In genomic region chr12:130945793-130946492, GRCh38 we compare ENCODE assay signal across 18 cellular contexts. TPM values are rescaled to one million over a fixed set of nuclear protein-coding genes. Genes with fewer than 3 reads are reported as not detected.
DNase-seq lines count a peak whose midpoint lies in the region; ATAC-seq and TF ChIP-seq lines count a peak whose summit lies in the region.
"Had no signal": no experiment of that assay in that cellular context is flagged by ENCODE, and none has a peak within 500 bp of the region (broad histone marks: within the 10 kb centered on the region; RNA-seq: fewer than 3 reads in every experiment).

No MANE protein-coding gene starts in this region.

- no peak overlapping the region for H3K27ac Mint-ChIP-seq in Caco-2 (ENCODE audit: unreplicated experiment)
- H3K27ac Mint-ChIP-seq: activated B cell treated with CpG ODN at 0.5 μM for 24 hours; activated T-helper 2 cell treated with anti-CD3 and anti-CD28 coated beads, Interferon-gamma antibody, Interleukin-2, Interleukin-4, amounts not matched to agents 10 μg/mL and 5 μg/mL and 100 μg/mL, durations not matched to agents 14 hours and 24 hours and 36 hours; nephron; stimulated activated naive B cell treated with anti-CD40 and anti-IgM and Interleukin-4, amounts not matched to agents 10 μg/mL and 1 μg/mL and 100 μg/mL, for 72 hours had no signal

- in situ Hi-C loops in gastrocnemius medialis (cut with MboI; ENCODE audit: low sequenced_read_pairs in 4 of 4), result no loop called here
- in situ Hi-C loops in GM13977 (cut with MboI; ENCODE audit: low pct_unique_long_range_greater_than_20kb, low sequenced_read_pairs, unreplicated experiment), result no loop called here

- CTCF ChIA-PET in Caco-2 (lab: Charles Lee), result no interaction called here

- DNase-seq in AG10803 (ENCODE audit: low read depth) (peak; percentile 84), ecto neural progenitor cell (ENCODE audit: low spot score) (peak; percentile 32), left ventricle myocardium superior (no peak), gastrocnemius medialis (peak in 1 of 2 donors; percentile 42), GM13977 (ENCODE audit: low spot score) (no peak), UCSD-AML1 (lab: John Stamatoyannopoulos, UW; ENCODE audit: unreplicated experiment) (no peak), Caco-2 (no peak)
- DNase-seq: activated B cell treated with CpG ODN at 0.5 μM for 24 hours; central memory CD4-positive, alpha-beta T cell; effector memory CD4-positive, alpha-beta T cell; NCI-H1930; NCI-H524; SHP77 treated with DMSO at 0.1 percent for 48 hours; stimulated activated naive B cell treated with anti-CD40 and anti-IgM and Interleukin-4, amounts not matched to agents 10 μg/mL and 1 μg/mL and 100 μg/mL, for 72 hours had no signal

- H3K4me1 ChIP-seq in gastrocnemius medialis (no peaks in the 10 kb centered on the region), Caco-2 (no peaks in the 10 kb centered on the region)
- H3K4me1 ChIP-seq: prostate gland had no signal

- no peak overlapping the region for H3K4me3 Mint-ChIP-seq in Caco-2 (ENCODE audit: unreplicated experiment)
- H3K4me3 Mint-ChIP-seq: activated B cell treated with CpG ODN at 0.5 μM for 24 hours; nephron; stimulated activated naive B cell treated with anti-CD40 and anti-IgM and Interleukin-4, amounts not matched to agents 10 μg/mL and 1 μg/mL and 100 μg/mL, for 72 hours had no signal

- no peak for TF ChIP-seq POLR2A in gastrocnemius medialis (IDR thresholded peaks at IDR 0.05)

- H3K36me3 ChIP-seq in gastrocnemius medialis, result no peaks in the 10 kb centered on the region
- no peaks in the 10 kb centered on the region for H3K36me3 ChIP-seq in Caco-2 (ENCODE audit: control insufficient read depth, insufficient read depth, low read length)
- H3K36me3 ChIP-seq: prostate gland had no signal

- H3K36me3 Mint-ChIP-seq in Caco-2 (ENCODE audit: insufficient read depth, unreplicated experiment), result no peaks in the 10 kb centered on the region

- H3K9me3 Mint-ChIP-seq in Caco-2 (ENCODE audit: unreplicated experiment), result peaks cover 19% of the 10 kb centered on the region

- peaks cover 12% of the 10 kb centered on the region for H3K27me3 Mint-ChIP-seq in Caco-2 (ENCODE audit: insufficient read depth, unreplicated experiment)

- POLR2A ChIA-PET in Caco-2 (lab: Charles Lee), result no interaction called here

- TF ChIP-seq CTCF in AG10803 (conservative IDR thresholded peaks at IDR 0.05; ENCODE audit: low read length), result no peak
- TF ChIP-seq CTCF in gastrocnemius medialis (IDR thresholded peaks at IDR 0.05 in 4 of 5, conservative IDR thresholded peaks at IDR 0.05 in 1 of 5), result no peak
- no peak for TF ChIP-seq CTCF in GM13977 (IDR thresholded peaks at IDR 0.05; ENCODE audit: extremely low read depth, insufficient read depth, missing control alignments)
- no peak for TF ChIP-seq CTCF in Caco-2 (IDR thresholded peaks at IDR 0.05; ENCODE audit: insufficient read depth in 1 of 2, low read depth in 1 of 2, low read length in 1 of 2, severe bottlenecking in 1 of 2, unreplicated experiment in 1 of 2)

- no peaks in the 10 kb centered on the region for H3K4me1 Mint-ChIP-seq in Caco-2 (ENCODE audit: low read depth, unreplicated experiment)
- H3K4me1 Mint-ChIP-seq: activated B cell treated with CpG ODN at 0.5 μM for 24 hours; nephron; stimulated activated naive B cell treated with anti-CD40 and anti-IgM and Interleukin-4, amounts not matched to agents 10 μg/mL and 1 μg/mL and 100 μg/mL, for 72 hours had no signal

- H3K27me3 ChIP-seq in gastrocnemius medialis (no peaks in the 10 kb centered on the region), Caco-2 (replicated peaks; ENCODE audit: control insufficient read depth, insufficient read depth, low read length) (no peaks in the 10 kb centered on the region)

- peak overlapping the region; percentile 22; the same call in 1 of the 2 replicates for H3K4me3 ChIP-seq in AG10803 (ENCODE audit: low read length)
- H3K4me3 ChIP-seq in gastrocnemius medialis, result no peak overlapping the region
- no peak overlapping the region for H3K4me3 ChIP-seq in Caco-2 (ENCODE audit: low read depth, low read length)
- H3K4me3 ChIP-seq: prostate gland had no signal

- H3K9me3 ChIP-seq in gastrocnemius medialis (no peaks in the 10 kb centered on the region), Caco-2 (no peaks in the 10 kb centered on the region; the same call in 1 of the 2 replicates)
- H3K9me3 ChIP-seq: prostate gland had no signal

- ATAC-seq in left ventricle myocardium superior (peak; percentile 86), gastrocnemius medialis (peak; percentile 27 to 39), HG02798 (IDR thresholded peaks at IDR 0.05; ENCODE audit: poor library complexity, unreplicated experiment) (no peak)
- ATAC-seq: stimulated activated naive B cell treated with anti-CD40 and anti-IgM and Interleukin-4, amounts not matched to agents 10 μg/mL and 1 μg/mL and 100 μg/mL, for 72 hours had no signal

- BruUV-seq in Caco-2 (replicated peaks; lab: Mats Ljungman, UMichigan), result no TSS peak

- intact Hi-C loops in left ventricle myocardium superior (cut with micrococcal nuclease), result no loop called here
- intact Hi-C loops in gastrocnemius medialis (cut with DNase I; ENCODE audit: low total_unique reads), result no loop called here
- intact Hi-C loops in Caco-2 (cut with micrococcal nuclease; ENCODE audit: unreplicated experiment), result no loop called here

- H3K27ac ChIP-seq in gastrocnemius medialis, result no peak overlapping the region
- H3K27ac ChIP-seq: prostate gland had no signal

RNA-seq across cellular contexts. Expression of gene ADGRD1, which starts 7.8 kb away (rescaled TPM):
- total RNA-seq in left ventricle myocardium superior, result 83.6 TPM
- 1 to 10 TPM; 5.3 to 9.6 (median 8.2) TPM for total RNA-seq in gastrocnemius medialis
- 3.6 and 3.7 TPM in 2 replicates for total RNA-seq in Caco-2 (2022)

Comparison
In these comparisons a context has a peak if more than half of its experiments do, and no peak if none do; other contexts are left out.
1. DNase-seq: peak in AG10803 (single experiment) and ecto neural progenitor cell (single experiment); none in left ventricle myocardium superior (single experiment), GM13977 (single experiment), UCSD-AML1 (single experiment) and Caco-2 (0 of 2).